Comparison of ENCODE assay signal across 21 cellular contexts in the genomic region with DNA sequence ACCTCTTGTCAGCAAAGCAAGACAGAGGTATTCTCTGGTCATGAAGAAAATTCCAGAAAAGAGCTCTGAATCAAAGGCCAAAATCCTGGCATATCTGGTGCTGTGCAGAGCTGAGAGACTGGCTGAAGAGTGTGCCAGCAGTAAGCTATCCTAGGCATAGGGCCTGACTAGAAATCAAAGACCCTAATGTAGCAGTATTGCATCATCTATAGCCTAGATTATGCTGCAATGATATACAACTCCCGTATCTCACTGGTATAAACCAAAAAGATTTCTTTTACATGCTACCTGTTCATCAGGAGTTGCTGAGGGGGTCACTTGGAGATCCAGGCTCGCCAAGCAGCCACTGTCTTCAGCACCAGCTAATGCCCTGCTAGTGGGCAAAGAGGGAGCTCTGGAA.
"Had no signal": no experiment of that assay in that cellular context is flagged by ENCODE, and none has a peak within 500 bp of the region (broad histone marks: within the 10 kb centered on the region; RNA-seq: fewer than 3 reads in every experiment).

No MANE protein-coding gene starts in this region.

- H3K4me1 Mint-ChIP-seq: nephron progenitor cell; stimulated activated effector memory CD8-positive, alpha-beta T cell treated with anti-CD3 and anti-CD28 coated beads, Interleukin-12 subunit alpha, Interleukin-12 subunit beta, amount 100 ng/mL, for 72 hours had no signal

- H3K27ac Mint-ChIP-seq: effector memory CD8-positive, alpha-beta T cell; memory B cell; nephron progenitor cell; stimulated activated effector memory CD8-positive, alpha-beta T cell treated with anti-CD3 and anti-CD28 coated beads, Interleukin-12 subunit alpha, Interleukin-12 subunit beta, amount 100 ng/mL, for 72 hours had no signal

- H3K4me3 ChIP-seq: lung, mucosa of descending colon, prostate gland, right atrium auricular region, sigmoid colon, suprapubic skin, transverse colon, vagina had no signal

- H3K9me3 ChIP-seq: mucosa of descending colon, prostate gland, right atrium auricular region, sigmoid colon, suprapubic skin, transverse colon, vagina had no signal

- H3K4me3 Mint-ChIP-seq: effector memory CD8-positive, alpha-beta T cell; memory B cell; naive B cell; nephron progenitor cell; stimulated activated effector memory CD8-positive, alpha-beta T cell treated with anti-CD3 and anti-CD28 coated beads, Interleukin-12 subunit alpha, Interleukin-12 subunit beta, amount 100 ng/mL, for 72 hours; stimulated activated naive CD8-positive, alpha-beta T cell treated with anti-CD3 and anti-CD28 coated beads, Interleukin-15, Interleukin-2, amounts not matched to agents 100 ng/mL and 50 ng/mL, for 24 hours had no signal

- H3K27me3 ChIP-seq: right atrium auricular region, sigmoid colon, suprapubic skin, transverse colon, vagina had no signal

- DNase-seq: cortex of kidney; effector memory CD8-positive, alpha-beta T cell; hypothalamus; kidney; mucosa of descending colon; naive B cell; nephron progenitor cell; nucleus accumbens; sigmoid colon; stimulated activated CD4-positive, alpha-beta T cell treated with anti-CD3 and anti-CD28 coated beads, Interleukin-2, amount 100 ng/mL, for 24 hours; stimulated activated CD4-positive, alpha-beta T cell treated with anti-CD3 and anti-CD28 coated beads, Interleukin-4, amount 100 ng/mL, for 24 hours; transverse colon had no signal

- ATAC-seq: effector memory CD8-positive, alpha-beta T cell; left lobe of liver; mucosa of descending colon; stimulated activated effector memory CD8-positive, alpha-beta T cell treated with anti-CD3 and anti-CD28 coated beads, Interleukin-12 subunit alpha, Interleukin-12 subunit beta, amount 100 ng/mL, for 72 hours had no signal

- H3K4me1 ChIP-seq: prostate gland, right atrium auricular region, sigmoid colon, suprapubic skin, transverse colon, vagina had no signal

- H3K27me3 Mint-ChIP-seq: effector memory CD8-positive, alpha-beta T cell; memory B cell; naive B cell; stimulated activated naive CD8-positive, alpha-beta T cell treated with anti-CD3 and anti-CD28 coated beads, Interleukin-15, Interleukin-2, amounts not matched to agents 100 ng/mL and 50 ng/mL, for 24 hours had no signal

- H3K9me3 Mint-ChIP-seq: effector memory CD8-positive, alpha-beta T cell; memory B cell; naive B cell had no signal

- H3K27ac ChIP-seq: prostate gland, right atrium auricular region, sigmoid colon, suprapubic skin, transverse colon, vagina had no signal
